Comparison of ENCODE assay signal across 9 cellular contexts in the genomic region with DNA sequence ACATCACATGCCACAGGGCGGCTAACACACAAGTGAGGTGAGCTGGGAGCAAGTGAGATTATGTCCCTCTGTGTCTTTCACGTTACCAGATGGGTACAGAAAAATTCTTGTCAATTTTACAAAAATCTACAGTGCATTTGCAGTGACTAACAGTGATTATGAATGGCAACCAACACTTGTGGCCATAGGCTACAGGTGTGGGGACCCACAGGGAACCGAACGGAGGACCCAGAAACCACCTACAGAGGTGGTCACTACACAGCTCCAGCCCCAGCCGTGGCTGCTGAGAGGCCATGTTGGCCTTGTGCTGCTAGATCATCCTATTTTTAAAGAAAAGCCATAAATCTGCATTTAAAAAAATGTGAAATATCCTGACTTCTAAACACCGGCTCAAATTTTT. TPM values are rescaled to one million over a fixed set of nuclear protein-coding genes. Genes with fewer than 3 reads are reported as not detected.
DNase-seq lines count a peak whose midpoint lies in the region; ATAC-seq, FAIRE-seq and TF ChIP-seq lines count a peak whose summit lies in the region.
"Had no signal": no experiment of that assay in that cellular context is flagged by ENCODE, and none has a peak within 500 bp of the region (broad histone marks: within the 10 kb centered on the region; RNA-seq: fewer than 3 reads in every experiment).

No MANE protein-coding gene starts in this region.

- no peak overlapping the region for H3K4me3 ChIP-seq in CD4-positive, alpha-beta memory T cell (ENCODE audit: low read length in 2 of 2)
- H3K4me3 ChIP-seq in PC-9, result no peak overlapping the region
- H3K4me3 ChIP-seq in endothelial cell of umbilical vein (replicated peaks in 1 of 3; ENCODE audit: insufficient read depth in 1 of 3, low read depth in 1 of 3, low read length in 3 of 3), result peak overlapping the region in 1 of 3 experiments; percentile 58
- peak overlapping the region; percentile 42 for H3K4me3 ChIP-seq in skeletal muscle satellite cell (ENCODE audit: low read length)
- no peak overlapping the region for H3K4me3 ChIP-seq in MG63

- H3K9ac ChIP-seq in endothelial cell of umbilical vein (replicated peaks; ENCODE audit: extremely low read depth, insufficient read depth, low read length) (peak overlapping the region; percentile 67), skeletal muscle satellite cell (ENCODE audit: low read depth, low read length) (peak overlapping the region; percentile 73)

- no peaks in the 10 kb centered on the region for H3K27me3 ChIP-seq in CD4-positive, alpha-beta memory T cell (ENCODE audit: insufficient read depth, low read length)
- no peaks in the 10 kb centered on the region for H3K27me3 ChIP-seq in PC-9 (ENCODE audit: insufficient read depth, low read depth)
- H3K27me3 ChIP-seq in endothelial cell of umbilical vein (ENCODE audit: control insufficient read depth in 2 of 2, insufficient read depth in 2 of 2, low read length in 2 of 2), result no peaks in the 10 kb centered on the region
- H3K27me3 ChIP-seq in skeletal muscle satellite cell (ENCODE audit: control insufficient read depth, insufficient read depth, low read length), result no peaks in the 10 kb centered on the region
- no peaks in the 10 kb centered on the region for H3K27me3 ChIP-seq in MG63

- H3K79me2 ChIP-seq in PC-9 (ENCODE audit: low read depth), result peaks cover 16% of the 10 kb centered on the region
- H3K79me2 ChIP-seq in endothelial cell of umbilical vein (ENCODE audit: control insufficient read depth, insufficient read depth, low read length), result peaks cover 19% of the 10 kb centered on the region

- peak in 1 of 5 donors; percentile 17 for DNase-seq in CD4-positive, alpha-beta memory T cell
- DNase-seq in PC-9 (no peak), endothelial cell of umbilical vein (ENCODE audit: low read depth, low spot score) (no peak), MG63 (no peak), CD1c-positive myeloid dendritic cell (ENCODE audit: extremely low spot score) (no peak)
- DNase-seq: activated effector memory CD4-positive, alpha-beta T cell treated with anti-CD3 and anti-CD28 coated beads, Interleukin-2, amount 50 U/mL, for 16 hours had no signal

- ATAC-seq in HG02623 (IDR thresholded peaks at IDR 0.05; ENCODE audit: unreplicated experiment), result no peak

- H3K9me2 ChIP-seq in PC-9 (ENCODE audit: insufficient read depth), result no peaks in the 10 kb centered on the region

- dilution Hi-C loops in endothelial cell of umbilical vein (cut with MboI; ENCODE audit: extremely low pct_ligation_motif_present, low sequenced_read_pairs), result no loop called here

- H3K27me3 Mint-ChIP-seq in CD4-positive, alpha-beta memory T cell, result no peaks in the 10 kb centered on the region

- peaks cover 27% of the 10 kb centered on the region for H3F3A ChIP-seq in PC-9 (ENCODE audit: insufficient read depth, low read depth)

- peak overlapping the region; percentile 63; the same call in 1 of the 2 replicates for H3K4me2 ChIP-seq in PC-9
- peak overlapping the region; percentile 94 for H3K4me2 ChIP-seq in endothelial cell of umbilical vein (ENCODE audit: insufficient read depth, low read length)
- peak overlapping the region; percentile 74 for H3K4me2 ChIP-seq in skeletal muscle satellite cell (ENCODE audit: low read length)

- H3K36me3 Mint-ChIP-seq in CD4-positive, alpha-beta memory T cell, result peaks cover 6 to 11% of the 10 kb centered on the region in 2 donors

- no peak for TF ChIP-seq POLR2A in endothelial cell of umbilical vein (IDR thresholded peaks at IDR 0.05; ENCODE audit: low read depth, low read length)

- no peak for FAIRE-seq in endothelial cell of umbilical vein (lab: Jason Lieb, UNC)
- FAIRE-seq: TTC549 had no signal

- no peaks in the 10 kb centered on the region for H3K9me3 Mint-ChIP-seq in CD4-positive, alpha-beta memory T cell

- H3K4me3 Mint-ChIP-seq in CD4-positive, alpha-beta memory T cell, result peak overlapping the region in 5 of 8 donors; percentile 40 to 66 (median 43)

- H3K4me1 ChIP-seq in CD4-positive, alpha-beta memory T cell (ENCODE audit: insufficient read depth, low read length), result peaks cover 82% of the 10 kb centered on the region
- peaks cover 33% of the 10 kb centered on the region for H3K4me1 ChIP-seq in PC-9 (replicated peaks; ENCODE audit: insufficient read depth)
- peaks cover 25% of the 10 kb centered on the region for H3K4me1 ChIP-seq in endothelial cell of umbilical vein (ENCODE audit: control insufficient read depth, extremely low read depth, insufficient read depth, low read length)
- H3K4me1 ChIP-seq in skeletal muscle satellite cell (ENCODE audit: control insufficient read depth, insufficient read depth, low read length), result peaks cover 44% of the 10 kb centered on the region

- no peaks in the 10 kb centered on the region for H4K20me1 ChIP-seq in PC-9 (ENCODE audit: insufficient read depth)
- H4K20me1 ChIP-seq in endothelial cell of umbilical vein (replicated peaks; ENCODE audit: control insufficient read depth, extremely low read depth, insufficient read depth, low read length), result no peaks in the 10 kb centered on the region

- intact Hi-C loops in CD4-positive, alpha-beta memory T cell (cut with micrococcal nuclease), result no loop called here
- intact Hi-C loops in PC-9 (cut with micrococcal nuclease; ENCODE audit: unreplicated experiment), result loop anchor here (5.0 kb wide), 1 partner anchor 49 kb away; the partner anchor contains the start of gene FYN
- intact Hi-C loops in endothelial cell of umbilical vein (cut with micrococcal nuclease), result no loop called here

- H3K4me1 Mint-ChIP-seq in CD4-positive, alpha-beta memory T cell, result peaks cover 69 to 83% (median 73%) of the 10 kb centered on the region in 4 donors

- POLR2A ChIA-PET in CD4-positive, alpha-beta memory T cell (lab: Charles Lee; ENCODE audit: partially characterized antibody), result interaction anchor here (1.0 to 5.9 kb wide), 13 partner anchors 9 to 61 kb away, joined by 3 to 47 read pairs (median 5); no protein-coding TSS in a partner anchor
- POLR2A ChIA-PET in PC-9 (lab: Charles Lee; ENCODE audit: unreplicated experiment) (interaction anchor here (0.6 kb wide), 1 partner anchor 24 kb away, joined by 6 read pairs; no protein-coding TSS in a partner anchor), endothelial cell of umbilical vein (lab: Charles Lee) (no interaction called here)

- TF ChIP-seq CTCF in PC-9 (conservative IDR thresholded peaks at IDR 0.05) (no peak), endothelial cell of umbilical vein (IDR thresholded peaks at IDR 0.05; ENCODE audit: extremely low read depth in 1 of 2, insufficient read depth in 1 of 2, low read depth in 1 of 2, low read length in 2 of 2) (no peak)

- peak overlapping the region; percentile 49 for H3K27ac ChIP-seq in CD4-positive, alpha-beta memory T cell (ENCODE audit: low read depth, low read length)
- peak overlapping the region; percentile 78 for H3K27ac ChIP-seq in PC-9
- H3K27ac ChIP-seq in endothelial cell of umbilical vein (ENCODE audit: insufficient read depth, low read depth, low read length), result peak overlapping the region; percentile 81

- no peaks in the 10 kb centered on the region for H3K9me3 ChIP-seq in CD4-positive, alpha-beta memory T cell (ENCODE audit: control insufficient read depth in 1 of 2, low read length in 2 of 2)
- H3K9me3 ChIP-seq in PC-9 (ENCODE audit: insufficient read depth, low read depth) (no peaks in the 10 kb centered on the region), endothelial cell of umbilical vein (replicated peaks; ENCODE audit: control insufficient read depth, insufficient read depth, low read length) (no peaks in the 10 kb centered on the region), skeletal muscle satellite cell (replicated peaks; ENCODE audit: low read length) (no peaks in the 10 kb centered on the region), MG63 (peaks cover 2% of the 10 kb centered on the region; the same call in 1 of the 2 replicates)

- no peaks in the 10 kb centered on the region for H3K9me1 ChIP-seq in endothelial cell of umbilical vein (replicated peaks; ENCODE audit: control insufficient read depth, extremely low read depth, insufficient read depth, low read length)

- peak overlapping the region; percentile 67 to 95 (median 89) for H3K27ac Mint-ChIP-seq in CD4-positive, alpha-beta memory T cell

- BruUV-seq in PC-9 (replicated peaks; lab: Mats Ljungman, UMichigan) (no TSS peak), endothelial cell of umbilical vein (replicated peaks; lab: Mats Ljungman, UMichigan) (no TSS peak)

- CTCF ChIA-PET in CD4-positive, alpha-beta memory T cell (lab: Charles Lee; ENCODE audit: partially characterized antibody), result interaction anchor here (0.9 to 3.4 kb wide), 9 partner anchors 10 to 50 kb away, joined by 3 to 11 read pairs (median 6); partner anchors contain the start of gene FYN
- CTCF ChIA-PET in PC-9 (lab: Charles Lee), result interaction anchor here (0.6 kb wide), 1 partner anchor 13 kb away, joined by 3 read pairs; no protein-coding TSS in a partner anchor
- CTCF ChIA-PET in endothelial cell of umbilical vein (lab: Charles Lee), result interaction anchor here (1.0 to 2.3 kb wide), 7 partner anchors 9 to 60 kb away, joined by 3 to 11 read pairs (median 4); no protein-coding TSS in a partner anchor

- H3K36me3 ChIP-seq in CD4-positive, alpha-beta memory T cell (ENCODE audit: insufficient read depth, low read length), result no peaks in the 10 kb centered on the region
- H3K36me3 ChIP-seq in PC-9 (ENCODE audit: low read depth), result no peaks in the 10 kb centered on the region
- H3K36me3 ChIP-seq in endothelial cell of umbilical vein (ENCODE audit: control insufficient read depth in 2 of 2, extremely low read depth in 1 of 2, insufficient read depth in 2 of 2, low read length in 2 of 2), result no peaks in the 10 kb centered on the region
- peaks cover 3% of the 10 kb centered on the region for H3K36me3 ChIP-seq in skeletal muscle satellite cell (ENCODE audit: insufficient read depth, low read length)
- no peaks in the 10 kb centered on the region for H3K36me3 ChIP-seq in MG63

- no peak overlapping the region for H2AFZ ChIP-seq in PC-9
- H2AFZ ChIP-seq in endothelial cell of umbilical vein (ENCODE audit: low read depth, low read length), result no peak overlapping the region

TF ChIP-seq in endothelial cell of umbilical vein, 7 proteins besides CTCF, POLR2A, EP300 and RAD21 (continues in another document):
- no peak for TF ChIP-seq JUN (IDR thresholded peaks at IDR 0.05; ENCODE audit: borderline replicate concordance, insufficient read depth, insufficient read length, low read depth)

RNA-seq across cellular contexts. Expression of gene FYN, which starts 50.2 kb away (rescaled TPM):
- total RNA-seq in CD4-positive, alpha-beta memory T cell, result 100 to 1,000 TPM; 664 to 713 TPM
- polyA plus RNA-seq in CD4-positive, alpha-beta memory T cell, result 100 to 1,000 TPM; 338 to 463 TPM
- 53.3 and 80.3 TPM in 2 replicates for total RNA-seq in PC-9 (2021)
- total RNA-seq in endothelial cell of umbilical vein, result 143 and 151 TPM in 2 replicates
- polyA plus RNA-seq in endothelial cell of umbilical vein, result 59.2 and 69.0 TPM in 2 replicates
- polyA plus RNA-seq in endothelial cell of umbilical vein (2011; cell fraction: cytosol; rRNA removed), result 64.4 and 72.7 TPM in 2 replicates
- polyA plus RNA-seq in endothelial cell of umbilical vein (2011; cell fraction: nucleus; rRNA removed), result 171 and 177 TPM in 2 replicates
- 88.2 and 93.3 TPM in 2 replicates for polyA plus RNA-seq in endothelial cell of umbilical vein (2012)
- polyA minus RNA-seq in endothelial cell of umbilical vein, result 96.4 and 114 TPM in 2 replicates
- polyA minus RNA-seq in endothelial cell of umbilical vein (2011; cell fraction: cytosol; rRNA and poly(A)+ RNA removed), result 35.5 TPM
- 131 and 165 TPM in 2 replicates for polyA minus RNA-seq in endothelial cell of umbilical vein (2011; cell fraction: nucleus; rRNA and poly(A)+ RNA removed)
- 56.4 and 62.4 TPM in 2 replicates for total RNA-seq in skeletal muscle satellite cell (2012; rRNA removed)
- total RNA-seq in MG63 (2014; rRNA removed; shearing (Covaris generic); ENCODE audit: low replicate concordance), result 48.7 and 69.0 TPM in 2 replicates
